Comparison of ENCODE assay signal across 11 cellular contexts in the genomic region with DNA sequence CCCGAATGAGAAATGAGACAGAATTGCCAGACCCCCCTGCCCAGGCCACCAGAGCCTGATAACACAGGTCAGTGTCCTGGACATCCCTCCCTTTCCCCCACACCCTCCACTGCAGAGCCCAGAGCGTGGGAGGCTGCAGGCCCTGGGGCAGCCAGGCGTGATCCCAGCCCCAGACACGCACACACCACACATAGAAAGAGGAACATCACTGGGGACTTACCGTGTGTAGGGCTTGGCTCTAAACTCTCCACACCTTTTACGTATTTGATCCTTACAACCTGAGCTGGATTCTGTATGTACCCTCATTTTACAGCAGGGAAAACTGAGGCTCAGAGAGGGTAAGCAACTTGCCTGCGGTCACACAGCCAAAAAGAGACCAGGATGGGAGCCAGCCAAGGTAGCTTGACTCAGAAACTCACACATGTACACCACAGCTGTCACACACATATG. TPM values are rescaled to one million over a fixed set of nuclear protein-coding genes. Genes with fewer than 3 reads are reported as not detected.
DNase-seq lines count a peak whose midpoint lies in the region; ATAC-seq lines count a peak whose summit lies in the region.
"Had no signal": no experiment of that assay in that cellular context is flagged by ENCODE, and none has a peak within 500 bp of the region (broad histone marks: within the 10 kb centered on the region; RNA-seq: fewer than 3 reads in every experiment).

No MANE protein-coding gene starts in this region.

- ATAC-seq in HG03432 (IDR thresholded peaks at IDR 0.05; ENCODE audit: unreplicated experiment) (peak; percentile 34), aorta (ENCODE audit: low FRiP score) (no peak), HG03457 (IDR thresholded peaks at IDR 0.05; ENCODE audit: unreplicated experiment) (no peak)

- intact Hi-C loops in activated T-helper 1 cell treated with anti-CD3 and anti-CD28 coated beads, Interleukin-12 subunit alpha, Interleukin-12 subunit beta, Interleukin-2, Interleukin-4 antibody, amounts not matched to agents 30 ng/mL and 10 ng/mL and 1 ng/mL, durations not matched to agents 14 hours and 24 hours and 36 hours (cut with micrococcal nuclease) = loop anchor here (10.0 kb wide), 3 partner anchors 552 to 1332 kb away; a partner anchor contains a TSS
- intact Hi-C loops in aorta (cut with DNase I) = no loop called here

- H3K36me3 Mint-ChIP-seq in activated T-cell treated with anti-CD3 and anti-CD28 coated beads, Interleukin-2, amount 50 U/mL, for 24 hours (ENCODE audit: low read depth) = peaks cover 26% of the 10 kb centered on the region
- H3K36me3 Mint-ChIP-seq in activated T-helper 1 cell treated with anti-CD3 and anti-CD28 coated beads, Interleukin-12 subunit alpha, Interleukin-12 subunit beta, Interleukin-2, Interleukin-4 antibody, amounts not matched to agents 30 ng/mL and 10 ng/mL and 1 ng/mL, durations not matched to agents 14 hours and 24 hours and 36 hours (ENCODE audit: low read depth) = peaks cover 12% of the 10 kb centered on the region

- H3K27me3 ChIP-seq in thymus (ENCODE audit: control insufficient read depth, insufficient read depth) = no peaks in the 10 kb centered on the region
- no peaks in the 10 kb centered on the region for H3K27me3 ChIP-seq in aorta (ENCODE audit: control insufficient read depth in 1 of 2, insufficient read depth in 2 of 2, low read length in 1 of 2)

- no peaks in the 10 kb centered on the region for H3K9me3 Mint-ChIP-seq in activated T-cell treated with anti-CD3 and anti-CD28 coated beads, Interleukin-2, amount 50 U/mL, for 24 hours
- no peaks in the 10 kb centered on the region for H3K9me3 Mint-ChIP-seq in activated T-helper 1 cell treated with anti-CD3 and anti-CD28 coated beads, Interleukin-12 subunit alpha, Interleukin-12 subunit beta, Interleukin-2, Interleukin-4 antibody, amounts not matched to agents 30 ng/mL and 10 ng/mL and 1 ng/mL, durations not matched to agents 14 hours and 24 hours and 36 hours

- peak overlapping the region; percentile 94 for H3K27ac Mint-ChIP-seq in activated T-cell treated with anti-CD3 and anti-CD28 coated beads, Interleukin-2, amount 50 U/mL, for 24 hours
- peak overlapping the region; percentile 69 for H3K27ac Mint-ChIP-seq in activated T-helper 1 cell treated with anti-CD3 and anti-CD28 coated beads, Interleukin-12 subunit alpha, Interleukin-12 subunit beta, Interleukin-2, Interleukin-4 antibody, amounts not matched to agents 30 ng/mL and 10 ng/mL and 1 ng/mL, durations not matched to agents 14 hours and 24 hours and 36 hours

- H3K4me3 ChIP-seq in thymus (ENCODE audit: low read length) = no peak overlapping the region
- no peak overlapping the region for H3K4me3 ChIP-seq in aorta (ENCODE audit: low read length in 2 of 2)

- H3K9me3 ChIP-seq in thymus (ENCODE audit: control insufficient read depth) (no peaks in the 10 kb centered on the region), aorta (ENCODE audit: control insufficient read depth, low read length) (no peaks in the 10 kb centered on the region)

- no peaks in the 10 kb centered on the region for H3K27me3 Mint-ChIP-seq in activated T-cell treated with anti-CD3 and anti-CD28 coated beads, Interleukin-2, amount 50 U/mL, for 24 hours
- peaks cover 1% of the 10 kb centered on the region for H3K27me3 Mint-ChIP-seq in activated T-helper 1 cell treated with anti-CD3 and anti-CD28 coated beads, Interleukin-12 subunit alpha, Interleukin-12 subunit beta, Interleukin-2, Interleukin-4 antibody, amounts not matched to agents 30 ng/mL and 10 ng/mL and 1 ng/mL, durations not matched to agents 14 hours and 24 hours and 36 hours (ENCODE audit: insufficient read depth)

- H3K4me1 Mint-ChIP-seq in activated T-cell treated with anti-CD3 and anti-CD28 coated beads, Interleukin-2, amount 50 U/mL, for 24 hours (ENCODE audit: low read depth) = peaks cover 69% of the 10 kb centered on the region
- H3K4me1 Mint-ChIP-seq in activated T-helper 1 cell treated with anti-CD3 and anti-CD28 coated beads, Interleukin-12 subunit alpha, Interleukin-12 subunit beta, Interleukin-2, Interleukin-4 antibody, amounts not matched to agents 30 ng/mL and 10 ng/mL and 1 ng/mL, durations not matched to agents 14 hours and 24 hours and 36 hours (ENCODE audit: low read depth) = peaks cover 63% of the 10 kb centered on the region

- H3K27ac ChIP-seq in thymus (ENCODE audit: low read depth) (peak overlapping the region; percentile 86), aorta (ENCODE audit: low read depth in 1 of 2, low read length in 2 of 2) (no peak overlapping the region)

- DNase-seq in activated T-cell treated with anti-CD3 and anti-CD28 coated beads, Interleukin-2, amount 50 U/mL, for 24 hours = no peak
- DNase-seq in activated T-cell treated with anti-CD3 and anti-CD28 coated beads for 4 hours (no peak), aorta (no peak)
- no peak for DNase-seq in activated T-helper 1 cell treated with anti-CD3 and anti-CD28 coated beads, Interleukin-12 subunit alpha, Interleukin-12 subunit beta, Interleukin-2, Interleukin-4 antibody, amounts not matched to agents 30 ng/mL and 10 ng/mL and 1 ng/mL, durations not matched to agents 14 hours and 24 hours and 36 hours (ENCODE audit: low spot score)
- DNase-seq in stimulated activated CD8-positive, alpha-beta memory T cell treated with anti-CD3 and anti-CD28 coated beads, Interleukin-4, amount 100 ng/mL, for 48 hours = no peak
- DNase-seq: effector CD4-positive, alpha-beta T cell; NCI-H146; stimulated activated CD4-positive, alpha-beta T cell treated with anti-CD3 and anti-CD28 coated beads, Interleukin-4, amount 100 ng/mL, for 4 hours had no signal

- H3K4me1 ChIP-seq in thymus (ENCODE audit: control insufficient read depth, insufficient read depth, low read length) = peaks cover 21% of the 10 kb centered on the region
- no peaks in the 10 kb centered on the region for H3K4me1 ChIP-seq in aorta (ENCODE audit: control insufficient read depth in 1 of 2, insufficient read depth in 2 of 2, low read length in 2 of 2)

- H3K4me3 Mint-ChIP-seq in activated T-cell treated with anti-CD3 and anti-CD28 coated beads, Interleukin-2, amount 50 U/mL, for 24 hours = peak overlapping the region; percentile 69
- peak overlapping the region; percentile 17 for H3K4me3 Mint-ChIP-seq in activated T-helper 1 cell treated with anti-CD3 and anti-CD28 coated beads, Interleukin-12 subunit alpha, Interleukin-12 subunit beta, Interleukin-2, Interleukin-4 antibody, amounts not matched to agents 30 ng/mL and 10 ng/mL and 1 ng/mL, durations not matched to agents 14 hours and 24 hours and 36 hours

- H3K36me3 ChIP-seq in thymus (ENCODE audit: control insufficient read depth, insufficient read depth) (peaks cover 7% of the 10 kb centered on the region), aorta (ENCODE audit: control insufficient read depth in 1 of 2, insufficient read depth in 2 of 2, low read length in 1 of 2) (peaks cover 0 to 2% of the 10 kb centered on the region in 2 donors)

- WGBS in thymus = 89% methylated on average over 7 of the region's 7 CpGs
- WGBS in aorta, 2 donors = 73 to 78% methylated on average over 7 of the region's 7 CpGs

RNA-seq across cellular contexts. Expression of a gene that starts 0.3 kb away (rescaled TPM):
- total RNA-seq in activated T-helper 1 cell treated with anti-CD3 and anti-CD28 coated beads, Interleukin-12 subunit alpha, Interleukin-12 subunit beta, Interleukin-2, Interleukin-4 antibody, amounts not matched to agents 30 ng/mL and 10 ng/mL and 1 ng/mL, durations not matched to agents 14 hours and 24 hours and 36 hours = 8.2 and 8.5 TPM in 2 replicates
- 4.7 TPM for polyA plus RNA-seq in thymus
- under 1 TPM; 0.19 to 0.24 TPM for total RNA-seq in aorta
- under 1 TPM; 0.41 to 0.63 TPM for polyA plus RNA-seq in aorta

RNA-seq across cellular contexts. Expression of a gene that starts 3.4 kb away (rescaled TPM):
- total RNA-seq in activated T-helper 1 cell treated with anti-CD3 and anti-CD28 coated beads, Interleukin-12 subunit alpha, Interleukin-12 subunit beta, Interleukin-2, Interleukin-4 antibody, amounts not matched to agents 30 ng/mL and 10 ng/mL and 1 ng/mL, durations not matched to agents 14 hours and 24 hours and 36 hours = 234 and 250 TPM in 2 replicates
- polyA plus RNA-seq in thymus (54.9 TPM), aorta (10 to 100 TPM; 13.1 to 24.7 TPM)
- 10 to 100 TPM; 24.3 to 30.9 TPM for total RNA-seq in aorta

RNA-seq across cellular contexts. Expression of a gene that starts 8.7 kb away (rescaled TPM):
- 64.4 and 64.9 TPM in 2 replicates for total RNA-seq in activated T-helper 1 cell treated with anti-CD3 and anti-CD28 coated beads, Interleukin-12 subunit alpha, Interleukin-12 subunit beta, Interleukin-2, Interleukin-4 antibody, amounts not matched to agents 30 ng/mL and 10 ng/mL and 1 ng/mL, durations not matched to agents 14 hours and 24 hours and 36 hours
- polyA plus RNA-seq in thymus (14.5 TPM), aorta (10 to 100 TPM in 1 of 2 donors, 1 to 10 TPM in 1; 5.3 to 16.0 TPM)
- total RNA-seq in aorta = 10 to 100 TPM in 1 of 2 donors, 1 to 10 TPM in 1; 9.7 to 10.5 TPM

RNA-seq across cellular contexts. Expression of a gene that starts 16.7 kb away (rescaled TPM):
- 64.1 and 70.5 TPM in 2 replicates for total RNA-seq in activated T-helper 1 cell treated with anti-CD3 and anti-CD28 coated beads, Interleukin-12 subunit alpha, Interleukin-12 subunit beta, Interleukin-2, Interleukin-4 antibody, amounts not matched to agents 30 ng/mL and 10 ng/mL and 1 ng/mL, durations not matched to agents 14 hours and 24 hours and 36 hours
- polyA plus RNA-seq in thymus (55.6 TPM), aorta (10 to 100 TPM; 20.3 to 70.2 TPM)
- 10 to 100 TPM; 32.1 to 50.5 TPM for total RNA-seq in aorta

RNA-seq across cellular contexts. Expression of a gene that starts 16.9 kb away (rescaled TPM):
- total RNA-seq in activated T-helper 1 cell treated with anti-CD3 and anti-CD28 coated beads, Interleukin-12 subunit alpha, Interleukin-12 subunit beta, Interleukin-2, Interleukin-4 antibody, amounts not matched to agents 30 ng/mL and 10 ng/mL and 1 ng/mL, durations not matched to agents 14 hours and 24 hours and 36 hours = 371 and 377 TPM in 2 replicates
- polyA plus RNA-seq in thymus (188 TPM), aorta (100 to 1,000 TPM; 162 to 319 TPM)
- total RNA-seq in aorta = 100 to 1,000 TPM; 143 to 176 TPM
